9 cellular contexts compared by ENCODE assay signal in genomic region chr1:148264374-148265276, GRCh38.
A peak's percentile ranks its signal among the peaks of the same experiment; 100 is the strongest.
DNase-seq lines count a peak whose midpoint lies in the region; ATAC-seq, FAIRE-seq and TF ChIP-seq lines count a peak whose summit lies in the region.
"Had no signal": no experiment of that assay in that cellular context is flagged by ENCODE, and none has a peak within 500 bp of the region (broad histone marks: within the 10 kb centered on the region; RNA-seq: fewer than 3 reads in every experiment).

No MANE protein-coding gene starts in this region.

- FAIRE-seq in frontal cortex (lab: Jason Lieb, UNC): no peak

- peaks cover 4% of the 10 kb centered on the region for H3K4me1 ChIP-seq in HUES48 (ENCODE audit: control insufficient read depth, insufficient read depth, low read length)
- H3K4me1 ChIP-seq in adipocyte (ENCODE audit: control insufficient read depth, insufficient read depth, low read length): peaks cover 5% of the 10 kb centered on the region

- no peak for ATAC-seq in GM21529 (IDR thresholded peaks at IDR 0.05; ENCODE audit: unreplicated experiment)
- ATAC-seq in GM18858 (IDR thresholded peaks at IDR 0.05; ENCODE audit: unreplicated experiment): no peak

- peak overlapping the region; percentile 89 for H3K27ac ChIP-seq in HUES48 (ENCODE audit: low read depth, low read length)

- H3K27me3 ChIP-seq in HUES48 (ENCODE audit: control insufficient read depth, insufficient read depth, low read length): no peaks in the 10 kb centered on the region
- H3K27me3 ChIP-seq in adipocyte (replicated peaks; ENCODE audit: control insufficient read depth, insufficient read depth, low read length): peaks cover 4% of the 10 kb centered on the region
- no peaks in the 10 kb centered on the region for H3K27me3 ChIP-seq in kidney epithelial cell (ENCODE audit: control insufficient read depth, insufficient read depth, low read length)
- H3K27me3 ChIP-seq: adrenal gland had no signal

- H3K9ac ChIP-seq in HUES48 (ENCODE audit: low read depth, low read length) (peak overlapping the region; percentile 57), adipocyte (ENCODE audit: low read length) (no peak overlapping the region)

- H3K9me3 ChIP-seq in HUES48 (ENCODE audit: control insufficient read depth, insufficient read depth, low read length): no peaks in the 10 kb centered on the region
- no peaks in the 10 kb centered on the region for H3K9me3 ChIP-seq in adipocyte (ENCODE audit: control insufficient read depth, low read length)
- H3K9me3 ChIP-seq: adrenal gland had no signal

- TF ChIP-seq CTCF in AG04449 (IDR thresholded peaks at IDR 0.05; ENCODE audit: insufficient read depth, low read length, missing control alignments): no peak
- TF ChIP-seq CTCF in kidney epithelial cell (IDR thresholded peaks at IDR 0.05; ENCODE audit: insufficient read depth, low read length, poor library complexity, severe bottlenecking): no peak

- DNase-seq in AG04449 (ENCODE audit: low read depth, low spot score) (peak; percentile 31), adipocyte (ENCODE audit: low read depth) (peak; percentile 35), kidney epithelial cell (ENCODE audit: low read depth) (no peak), GM19240 (ENCODE audit: insufficient read length, low spot score) (no peak), frontal cortex (ENCODE audit: low spot score in 2 of 2) (no peak)

- POLR2A ChIA-PET in AG04449 (lab: Yijun Ruan, JAX): no interaction called here

- CTCF ChIA-PET in AG04449 (lab: Yijun Ruan, JAX): no interaction called here

- H3K36me3 ChIP-seq in HUES48 (ENCODE audit: control insufficient read depth, insufficient read depth, low read length) (no peaks in the 10 kb centered on the region), adipocyte (ENCODE audit: control insufficient read depth, insufficient read depth, low read length, severe bottlenecking) (no peaks in the 10 kb centered on the region), kidney epithelial cell (ENCODE audit: control insufficient read depth, insufficient read depth, low read length) (no peaks in the 10 kb centered on the region)
- H3K36me3 ChIP-seq: adrenal gland had no signal

- H3K4me3 ChIP-seq in AG04449 (ENCODE audit: low read depth, low read length) (peak overlapping the region; percentile 8; the same call in 1 of the 2 replicates), HUES48 (ENCODE audit: low read depth, low read length) (peak overlapping the region; percentile 59), adipocyte (ENCODE audit: low read length) (peak overlapping the region; percentile 85), kidney epithelial cell (ENCODE audit: low read depth, low read length) (peak overlapping the region; percentile 38)

Comparison
In these comparisons a context has a peak if more than half of its experiments do, and no peak if none do; other contexts are left out.
1. DNase-seq: peak in AG04449 (single experiment) and adipocyte (single experiment); none in kidney epithelial cell (single experiment), GM19240 (single experiment) and frontal cortex (0 of 2).
2. H3K4me3 ChIP-seq: peak in every context shown above with its lines; median percentile 85 in adipocyte; 59 in HUES48; 38 in kidney epithelial cell; 8 in AG04449.